ENCODE assay signal across 21 cellular contexts in genomic region chr14:68208218-68208617, GRCh38.
A peak's percentile ranks its signal among the peaks of the same experiment; 100 is the strongest.
DNase-seq lines count a peak whose midpoint lies in the region; ATAC-seq, FAIRE-seq and TF ChIP-seq lines count a peak whose summit lies in the region.
"Had no signal": no experiment of that assay in that cellular context is flagged by ENCODE, and none has a peak within 500 bp of the region (broad histone marks: within the 10 kb centered on the region; RNA-seq: fewer than 3 reads in every experiment).

No MANE protein-coding gene starts in this region.

- H3K36me3 Mint-ChIP-seq in astrocyte (ENCODE audit: low read depth, unreplicated experiment) (no peaks in the 10 kb centered on the region), immature natural killer cell (peaks cover 0 to 7% (median 0%) of the 10 kb centered on the region in 3 donors)
- H3K36me3 Mint-ChIP-seq: brain had no signal

- H3K27me3 ChIP-seq in GM23248 (replicated peaks; ENCODE audit: insufficient read depth) (no peaks in the 10 kb centered on the region), astrocyte (ENCODE audit: insufficient read depth, low read length) (no peaks in the 10 kb centered on the region), upper lobe of right lung (no peaks in the 10 kb centered on the region)
- H3K27me3 ChIP-seq: BLaER1 had no signal

- TF ChIP-seq CTCF in astrocyte (IDR thresholded peaks at IDR 0.05; ENCODE audit: insufficient read depth, low read depth, low read length) (no peak), upper lobe of right lung (IDR thresholded peaks at IDR 0.05) (no peak), RWPE1 (conservative IDR thresholded peaks at IDR 0.05; ENCODE audit: low read depth) (no peak)

- peaks cover 30% of the 10 kb centered on the region for H3K4me1 ChIP-seq in GM23248 (ENCODE audit: insufficient read depth)
- peaks cover 15% of the 10 kb centered on the region for H3K4me1 ChIP-seq in astrocyte (ENCODE audit: insufficient read depth, low read length)
- H3K4me1 ChIP-seq in upper lobe of right lung: peaks cover 36% of the 10 kb centered on the region

- ATAC-seq in upper lobe of right lung: no peak
- ATAC-seq: left ventricle myocardium superior, Right ventricle myocardium inferior had no signal

- no peak for FAIRE-seq in astrocyte (lab: Jason Lieb, UNC)
- FAIRE-seq: H54 had no signal

- 0 out of 2 replicates have a peak, but pooled peaks cover 4% of the 10 kb centered on the region for H3K9me2 ChIP-seq in GM23248 (ENCODE audit: insufficient read depth)

- H3K9me3 ChIP-seq in GM23248 (ENCODE audit: low read depth) (no peaks in the 10 kb centered on the region), astrocyte (ENCODE audit: insufficient read depth, low read depth, low read length) (no peaks in the 10 kb centered on the region), upper lobe of right lung (no peaks in the 10 kb centered on the region)
- H3K9me3 ChIP-seq: BLaER1 had no signal

- H3K9me3 Mint-ChIP-seq in astrocyte (ENCODE audit: unreplicated experiment): peaks cover 3% of the 10 kb centered on the region
- H3K9me3 Mint-ChIP-seq in immature natural killer cell: no peaks in the 10 kb centered on the region

- H2AFZ ChIP-seq in GM23248 (no peak overlapping the region), astrocyte (ENCODE audit: low read depth, low read length) (no peak overlapping the region)
- H2AFZ ChIP-seq: parathyroid adenoma had no signal

- in situ Hi-C loops in GM23248 (cut with MboI): no loop called here

- no peaks in the 10 kb centered on the region for H3K27me3 Mint-ChIP-seq in astrocyte (ENCODE audit: low read depth, unreplicated experiment)
- peaks cover 5 to 6% (median 5%) of the 10 kb centered on the region in 3 donors for H3K27me3 Mint-ChIP-seq in immature natural killer cell (ENCODE audit: low read depth in 3 of 3)
- H3K27me3 Mint-ChIP-seq: activated CD4-positive, alpha-beta T cell treated with anti-CD3 and anti-CD28 coated beads, Interleukin-2, amount 10 ng/mL, durations not matched to agents 24 days and 14 days; brain had no signal

- no peaks in the 10 kb centered on the region for H3K79me2 ChIP-seq in GM23248 (ENCODE audit: insufficient read depth)
- no peaks in the 10 kb centered on the region for H3K79me2 ChIP-seq in astrocyte (ENCODE audit: insufficient read depth, low read length)
- H3K79me2 ChIP-seq: parathyroid adenoma had no signal

- no peaks in the 10 kb centered on the region for H3K36me3 ChIP-seq in GM23248 (ENCODE audit: low read depth)
- H3K36me3 ChIP-seq in astrocyte (ENCODE audit: insufficient read depth, low read length): no peaks in the 10 kb centered on the region
- no peaks in the 10 kb centered on the region for H3K36me3 ChIP-seq in upper lobe of right lung
- H3K36me3 ChIP-seq: BLaER1 had no signal

- H3F3A ChIP-seq in GM23248 (ENCODE audit: insufficient read depth): peaks cover 25% of the 10 kb centered on the region

- POLR2A ChIA-PET in RWPE1 (lab: Yijun Ruan, JAX; ENCODE audit: low non-redundant PET): no interaction called here

- H3K4me2 ChIP-seq in GM23248 (ENCODE audit: unreplicated experiment): peak overlapping the region; percentile 15
- H3K4me2 ChIP-seq in astrocyte (ENCODE audit: low read length): no peak overlapping the region
- H3K4me2 ChIP-seq: BLaER1 had no signal

- H3K9ac ChIP-seq in GM23248: no peak overlapping the region
- no peak overlapping the region for H3K9ac ChIP-seq in astrocyte (ENCODE audit: low read length)
- H3K9ac ChIP-seq: BLaER1, parathyroid adenoma had no signal

- intact Hi-C loops in upper lobe of right lung (cut with DNase I): no loop called here

- H3K4me1 Mint-ChIP-seq in astrocyte (ENCODE audit: low read depth, unreplicated experiment) (peaks cover 35% of the 10 kb centered on the region), immature natural killer cell (peaks cover 51 to 58% of the 10 kb centered on the region in 2 donors)

- no peaks in the 10 kb centered on the region for H4K20me1 ChIP-seq in GM23248 (ENCODE audit: insufficient read depth)
- no peaks in the 10 kb centered on the region for H4K20me1 ChIP-seq in astrocyte (ENCODE audit: insufficient read depth, low read length)
- H4K20me1 ChIP-seq: BLaER1 had no signal

- H3K27ac ChIP-seq in GM23248 (0 out of 2 replicates have a peak overlapping the region, but pooled peaks have one; percentile 18), astrocyte (ENCODE audit: low read depth, low read length) (no peak overlapping the region), upper lobe of right lung (peak overlapping the region; percentile 14), caudate nucleus (ENCODE audit: low read depth, low read length) (no peak overlapping the region), RWPE1 (no peak overlapping the region)
- H3K27ac ChIP-seq: BLaER1, epithelial cell of prostate, parathyroid adenoma had no signal

- CTCF ChIA-PET in RWPE1 (lab: Yijun Ruan, JAX): no interaction called here

- H3K4me3 Mint-ChIP-seq in astrocyte (ENCODE audit: unreplicated experiment) (no peak overlapping the region), immature natural killer cell (peak overlapping the region in 1 of 5 donors; percentile 11)
- H3K4me3 Mint-ChIP-seq: brain had no signal

- no peak overlapping the region for H3K4me3 ChIP-seq in GM23248
- no peak overlapping the region for H3K4me3 ChIP-seq in astrocyte (ENCODE audit: insufficient read depth, low read depth, low read length)
- no peak overlapping the region for H3K4me3 ChIP-seq in upper lobe of right lung
- H3K4me3 ChIP-seq: BLaER1, skin epidermis had no signal

- 42 to 50% methylated on average over 1 of the region's 1 CpG for WGBS in GM23248 (ENCODE audit: low coverage in 1 of 2, low lambda C conversion rate in 2 of 2, missing lambda C conversion rate in 2 of 2), 2 experiments

- DNase-seq in GM23248 (peak; percentile 55), astrocyte (ENCODE audit: low read depth) (peak; percentile 62), immature natural killer cell (no peak), upper lobe of right lung (no peak), caudate nucleus (lab: John Stamatoyannopoulos, UW) (no peak), RWPE1 (ENCODE audit: low spot score) (no peak), RPMI8226 (no peak)
- DNase-seq: activated CD8-positive, alpha-beta memory T cell treated with anti-CD3 and anti-CD28 coated beads, Interleukin-2, amount 50 U/mL, for 48 hours; dermis blood vessel endothelial cell; left ventricle myocardium superior; NCI-H1930; NCI-H446; stimulated activated CD4-positive, alpha-beta T cell treated with anti-CD3 and anti-CD28 coated beads, Interleukin-4, amount 100 ng/mL, for 1 hour had no signal

- H3K27ac Mint-ChIP-seq in astrocyte (ENCODE audit: unreplicated experiment) (no peak overlapping the region), immature natural killer cell (peak overlapping the region in 5 of 6 donors; percentile 24 to 99 (median 93))
- H3K27ac Mint-ChIP-seq: activated CD4-positive, alpha-beta T cell treated with anti-CD3 and anti-CD28 coated beads, Interleukin-2, amount 10 ng/mL, durations not matched to agents 24 days and 14 days had no signal

Comparison
In these comparisons a context has a peak if more than half of its experiments do, and no peak if none do; other contexts are left out.
1. DNase-seq: peak in GM23248 (single experiment) and astrocyte (single experiment); none in immature natural killer cell (0 of 3), upper lobe of right lung (single experiment), caudate nucleus (0 of 61), RWPE1 (single experiment) and RPMI8226 (single experiment).
2. H3K27ac ChIP-seq: peak in GM23248 (single experiment) and upper lobe of right lung (single experiment); none in astrocyte (single experiment), caudate nucleus (single experiment) and RWPE1 (single experiment).